ENCODE assay signal across 21 cellular contexts in the genomic region with DNA sequence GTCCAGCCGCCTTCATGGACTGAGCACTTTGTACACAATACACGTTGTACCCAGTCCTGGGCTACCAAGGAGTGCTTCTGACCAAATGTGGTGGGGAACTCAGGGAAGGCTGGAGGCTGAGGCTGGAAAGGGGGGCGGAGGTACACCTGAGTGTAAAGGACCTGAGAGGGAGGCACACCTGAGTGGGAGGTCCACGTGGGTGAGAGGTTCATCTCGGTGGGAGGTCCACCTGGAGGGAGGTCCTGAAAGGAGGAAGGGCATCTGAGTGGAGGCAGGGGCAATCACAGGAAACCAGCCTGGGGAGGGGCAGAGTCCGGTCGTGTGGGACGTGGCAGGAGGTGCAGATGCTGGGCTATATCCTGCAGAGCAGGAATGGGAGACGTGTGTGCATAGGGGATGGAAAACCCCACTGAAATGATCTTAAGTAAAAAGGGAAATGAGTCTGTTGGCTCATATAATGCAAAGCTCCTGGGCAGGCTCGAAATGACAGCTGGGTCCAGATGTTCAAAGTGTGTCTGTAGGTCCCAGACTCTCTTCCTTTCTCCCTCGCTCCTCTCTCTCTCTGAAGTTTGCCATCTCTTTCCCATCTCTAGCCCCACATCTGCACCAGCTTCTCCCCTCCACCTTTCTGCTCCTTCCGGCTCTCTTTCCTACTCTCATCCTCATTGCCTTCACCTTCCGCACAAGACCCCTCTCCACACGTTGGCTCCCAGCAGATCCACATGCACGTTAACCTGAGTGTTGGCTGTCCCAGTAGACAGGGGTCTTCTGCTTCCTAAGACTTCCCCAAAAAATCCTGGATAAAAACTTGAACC.
DNase-seq lines count a peak whose midpoint lies in the region; ATAC-seq, FAIRE-seq and TF ChIP-seq lines count a peak whose summit lies in the region.
"Had no signal": no experiment of that assay in that cellular context is flagged by ENCODE, and none has a peak within 500 bp of the region (broad histone marks: within the 10 kb centered on the region; RNA-seq: fewer than 3 reads in every experiment).

No MANE protein-coding gene starts in this region.

- TF ChIP-seq RAD21 in HepG2 (CRISPR knock-in tag; IDR thresholded peaks at IDR 0.05) = no peak

- TF ChIP-seq CTCF in chondrocyte (IDR thresholded peaks at IDR 0.05) = no peak
- no peak for TF ChIP-seq CTCF in HepG2 (CRISPR knock-in tag; IDR thresholded peaks at IDR 0.05)
- TF ChIP-seq CTCF in upper lobe of right lung (IDR thresholded peaks at IDR 0.05) = no peak
- no peak for TF ChIP-seq CTCF in Caco-2 (IDR thresholded peaks at IDR 0.05; ENCODE audit: insufficient read depth in 1 of 2, low read depth in 1 of 2, low read length in 1 of 2, severe bottlenecking in 1 of 2, unreplicated experiment in 1 of 2)

- BruUV-seq in HepG2 (replicated peaks; lab: Mats Ljungman, UMichigan) (no TSS peak), Caco-2 (replicated peaks; lab: Mats Ljungman, UMichigan) (no TSS peak)

- no peak for TF ChIP-seq EP300 in HepG2 (IDR thresholded peaks at IDR 0.05; ENCODE audit: low read depth in 2 of 2, low read length in 2 of 2)
- no peak for TF ChIP-seq EP300 in HepG2 (CRISPR knock-in tag; IDR thresholded peaks at IDR 0.05; ENCODE audit: borderline replicate concordance)

- H3K4me2 ChIP-seq in HepG2 (ENCODE audit: low read depth, low read length) = no peak overlapping the region
- H3K4me2 ChIP-seq: hepatocyte had no signal

- FAIRE-seq in HepG2 (lab: Jason Lieb, UNC) = no peak
- FAIRE-seq: A204.1, H54, urothelium cell line had no signal

- DNase-seq in Right ventricle myocardium inferior (ENCODE audit: missing footprints) = no peak
- DNase-seq in right cardiac atrium = no peak
- DNase-seq in chondrocyte (ENCODE audit: low spot score) = peak; percentile 72
- DNase-seq in HepG2 (ENCODE audit: low spot score) = no peak
- no peak for DNase-seq in upper lobe of right lung
- no peak for DNase-seq in Caco-2
- DNase-seq in GOT3 (lab: John Stamatoyannopoulos, UW) = no peak
- DNase-seq: activated CD4-positive, alpha-beta T cell treated with anti-CD3 and anti-CD28 coated beads for 36 hours; activated CD8-positive, alpha-beta memory T cell treated with anti-CD3 and anti-CD28 coated beads, Interleukin-2, amount 50 U/mL, for 4 hours; activated naive CD4-positive, alpha-beta T cell treated with Interleukin-2 at 50 U/mL for 16 hours; NCI-H2081; NCI-H510A treated with DMSO at 0.1 percent for 48 hours; stimulated activated naive CD4-positive, alpha-beta T cell had no signal

- H4K20me1 ChIP-seq in HepG2 (ENCODE audit: insufficient read depth, low read length) = no peaks in the 10 kb centered on the region

- H3K9me3 ChIP-seq in right cardiac atrium (ENCODE audit: control insufficient read depth, low read length) = no peaks in the 10 kb centered on the region
- H3K9me3 ChIP-seq in HepG2 (ENCODE audit: low read length) = no peaks in the 10 kb centered on the region
- no peaks in the 10 kb centered on the region for H3K9me3 ChIP-seq in upper lobe of right lung
- H3K9me3 ChIP-seq in Caco-2 = 0 out of 2 replicates have a peak, but pooled peaks cover 5% of the 10 kb centered on the region
- H3K9me3 ChIP-seq: spleen had no signal

- H3K27ac ChIP-seq in right cardiac atrium (ENCODE audit: low read length) (no peak overlapping the region), HepG2 (ENCODE audit: extremely low read length, insufficient read depth, low read length) (no peak overlapping the region), upper lobe of right lung (no peak overlapping the region)
- H3K27ac ChIP-seq: hepatocyte had no signal

- H3K36me3 Mint-ChIP-seq in chondrocyte (ENCODE audit: low read depth) (no peaks in the 10 kb centered on the region), Caco-2 (ENCODE audit: insufficient read depth, unreplicated experiment) (no peaks in the 10 kb centered on the region)

- POLR2A ChIA-PET in HepG2 (lab: Yijun Ruan, JAX) (no interaction called here), Caco-2 (lab: Charles Lee) (no interaction called here)

- H3K27me3 Mint-ChIP-seq in chondrocyte (ENCODE audit: low read depth) (peaks cover 11% of the 10 kb centered on the region), Caco-2 (ENCODE audit: insufficient read depth, unreplicated experiment) (no peaks in the 10 kb centered on the region)

- WGBS in right cardiac atrium = 68% methylated on average over 15 of the region's 15 CpGs
- 10% methylated on average over 15 of the region's 15 CpGs for WGBS in HepG2 (ENCODE audit: low lambda C conversion rate)

- CTCF ChIA-PET in HepG2 (lab: Yijun Ruan, JAX; ENCODE audit: low intra/inter-chr PET ratio, low total read pairs) = no interaction called here
- CTCF ChIA-PET in Caco-2 (lab: Charles Lee) = interaction anchor here (0.5 kb wide), 1 partner anchor 9 kb away, joined by 4 read pairs; no protein-coding TSS in a partner anchor

- TF ChIP-seq POLR2A in HepG2 (IDR thresholded peaks at IDR 0.05; ENCODE audit: insufficient read depth in 1 of 2, low read depth in 2 of 2, low read length in 2 of 2) = no peak

- H3K9me3 Mint-ChIP-seq in chondrocyte (ENCODE audit: low read depth) = no peaks in the 10 kb centered on the region
- no peaks in the 10 kb centered on the region for H3K9me3 Mint-ChIP-seq in Caco-2 (ENCODE audit: unreplicated experiment)
- H3K9me3 Mint-ChIP-seq: CD8-positive, alpha-beta memory T cell had no signal

- H3K4me1 Mint-ChIP-seq in chondrocyte (ENCODE audit: low read depth) = peaks cover 5% of the 10 kb centered on the region
- no peaks in the 10 kb centered on the region for H3K4me1 Mint-ChIP-seq in Caco-2 (ENCODE audit: low read depth, unreplicated experiment)
- H3K4me1 Mint-ChIP-seq: activated CD4-positive, alpha-beta T cell treated with anti-CD3 and anti-CD28 coated beads for 36 hours had no signal

- no peaks in the 10 kb centered on the region for H3K4me1 ChIP-seq in right cardiac atrium (ENCODE audit: control insufficient read depth, insufficient read depth, low read length)
- peaks cover 6% of the 10 kb centered on the region for H3K4me1 ChIP-seq in HepG2 (ENCODE audit: insufficient read depth, low read length)
- H3K4me1 ChIP-seq in upper lobe of right lung = peaks cover 9% of the 10 kb centered on the region
- no peaks in the 10 kb centered on the region for H3K4me1 ChIP-seq in Caco-2

- H3K9ac ChIP-seq in HepG2 (ENCODE audit: insufficient read depth, low read depth, low read length) = no peak overlapping the region

- H3K4me3 ChIP-seq in right cardiac atrium (ENCODE audit: low read length) (no peak overlapping the region), HepG2 (replicated peaks in 1 of 3; ENCODE audit: insufficient read depth in 1 of 3, low read depth in 2 of 3, low read length in 3 of 3) (no peak overlapping the region), upper lobe of right lung (no peak overlapping the region), Caco-2 (ENCODE audit: low read depth, low read length) (no peak overlapping the region)
- H3K4me3 ChIP-seq: hepatocyte, spleen had no signal

- ATAC-seq in Right ventricle myocardium inferior (peak; percentile 17), right cardiac atrium (no peak), HepG2 (no peak; the same call in 2 of the 3 replicates), upper lobe of right lung (peak; percentile 9), HG03520 (IDR thresholded peaks at IDR 0.05; ENCODE audit: unreplicated experiment) (no peak)
- ATAC-seq: activated CD4-positive, alpha-beta T cell treated with anti-CD3 and anti-CD28 coated beads for 36 hours had no signal

- H3K4me3 Mint-ChIP-seq in chondrocyte (ENCODE audit: unreplicated experiment) = no peak overlapping the region
- no peak overlapping the region for H3K4me3 Mint-ChIP-seq in Caco-2 (ENCODE audit: unreplicated experiment)
- H3K4me3 Mint-ChIP-seq: activated CD4-positive, alpha-beta T cell treated with anti-CD3 and anti-CD28 coated beads for 36 hours; CD8-positive, alpha-beta memory T cell had no signal

- H3K36me3 ChIP-seq in HepG2 (replicated peaks in 1 of 2; ENCODE audit: control insufficient read depth in 1 of 2, insufficient read depth in 2 of 2, low read length in 2 of 2) (no peaks in the 10 kb centered on the region), upper lobe of right lung (no peaks in the 10 kb centered on the region), Caco-2 (ENCODE audit: control insufficient read depth, insufficient read depth, low read length) (no peaks in the 10 kb centered on the region)
- H3K36me3 ChIP-seq: spleen had no signal

- H3K27me3 ChIP-seq in right cardiac atrium (ENCODE audit: control insufficient read depth, insufficient read depth) (no peaks in the 10 kb centered on the region), HepG2 (ENCODE audit: control insufficient read depth in 1 of 2, insufficient read depth in 2 of 2, low read length in 2 of 2) (peaks cover 4 to 60% of the 10 kb centered on the region in 2 experiments; a peak in 4 of 5 replicates), upper lobe of right lung (no peaks in the 10 kb centered on the region), Caco-2 (replicated peaks; ENCODE audit: control insufficient read depth, insufficient read depth, low read length) (no peaks in the 10 kb centered on the region)

- H3K27ac Mint-ChIP-seq in chondrocyte (ENCODE audit: unreplicated experiment) (peak overlapping the region; percentile 50), Caco-2 (ENCODE audit: unreplicated experiment) (no peak overlapping the region)
- H3K27ac Mint-ChIP-seq: activated CD4-positive, alpha-beta T cell treated with anti-CD3 and anti-CD28 coated beads for 36 hours; CD8-positive, alpha-beta memory T cell; progenitor cell of endocrine pancreas had no signal

- in situ Hi-C loops in HepG2 (cut with HindIII; ENCODE audit: extremely low pct_ligation_motif_present, low pct_unique_long_range_greater_than_20kb) = no loop called here

- H3K79me2 ChIP-seq in HepG2 (ENCODE audit: insufficient read depth, low read length) = no peaks in the 10 kb centered on the region
- H3K79me2 ChIP-seq: hepatocyte had no signal

- no peak overlapping the region for H2AFZ ChIP-seq in HepG2 (ENCODE audit: low read length)
- H2AFZ ChIP-seq: hepatocyte had no signal

- intact Hi-C loops in Right ventricle myocardium inferior (cut with DNase I) = no loop called here
- intact Hi-C loops in right cardiac atrium (cut with DNase I) = no loop called here
- intact Hi-C loops in HepG2 (cut with micrococcal nuclease; ENCODE audit: unreplicated experiment) = no loop called here
- intact Hi-C loops in upper lobe of right lung (cut with DNase I) = no loop called here
- intact Hi-C loops in Caco-2 (cut with micrococcal nuclease; ENCODE audit: unreplicated experiment) = no loop called here

TF ChIP-seq in HepG2, 621 proteins besides CTCF, POLR2A, EP300 and RAD21 (continues in another document):
- no peak for TF ChIP-seq ZNF644 (CRISPR knock-in tag; IDR thresholded peaks at IDR 0.05; ENCODE audit: low read depth)

Comparison
In these comparisons a context has a peak if more than half of its experiments do, and no peak if none do; other contexts are left out.
1. ATAC-seq: peak in Right ventricle myocardium inferior (single experiment) and upper lobe of right lung (single experiment); none in right cardiac atrium (0 of 2), HepG2 (single experiment) and HG03520 (single experiment).